In the genomic region with DNA sequence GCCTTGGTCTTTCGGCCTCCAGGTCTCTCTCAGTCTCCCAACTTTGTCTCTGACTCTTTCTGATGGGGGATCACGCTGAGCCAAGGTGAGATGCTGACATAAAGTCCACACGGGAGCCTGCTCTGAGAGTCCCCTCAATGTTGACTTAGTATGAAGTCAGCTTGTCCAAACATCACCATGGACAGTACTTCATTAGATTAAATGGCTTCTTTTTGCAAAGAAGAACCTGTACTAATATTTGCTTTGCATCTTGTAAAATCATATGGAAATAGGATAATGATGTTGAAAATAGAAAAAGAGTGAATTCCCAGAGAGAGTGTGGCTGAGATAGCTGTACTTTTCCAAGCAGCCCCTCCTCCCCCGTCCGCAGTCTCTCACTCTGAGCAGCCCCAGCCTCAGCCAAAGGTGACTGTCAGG, we compare ENCODE assay signal across 30 cellular contexts. TPM values are rescaled to one million over a fixed set of nuclear protein-coding genes. Genes with fewer than 3 reads are reported as not detected.
DNase-seq lines count a peak whose midpoint lies in the region; ATAC-seq, FAIRE-seq and TF ChIP-seq lines count a peak whose summit lies in the region.
"Had no signal": no experiment of that assay in that cellular context is flagged by ENCODE, and none has a peak within 500 bp of the region (broad histone marks: within the 10 kb centered on the region; RNA-seq: fewer than 3 reads in every experiment).

No MANE protein-coding gene starts in this region.

- TF ChIP-seq POLR2A in A549 (IDR thresholded peaks at IDR 0.05; ENCODE audit: low read length) (no peak), IMR-90 (IDR thresholded peaks at IDR 0.05; ENCODE audit: low read depth, low read length) (no peak)

- H3K4me1 ChIP-seq in A549 (peaks cover 50% of the 10 kb centered on the region), IMR-90 (ENCODE audit: control insufficient read depth, insufficient read depth, low read length) (peaks cover 6% of the 10 kb centered on the region)
- H3K4me1 ChIP-seq: parathyroid adenoma had no signal

- TF ChIP-seq EP300 in A549 (IDR thresholded peaks at IDR 0.05): peak in 1 of 2 experiments; percentile 43; a peak in 1 of 5 replicates

- peaks cover 5% of the 10 kb centered on the region; the same call in 1 of the 2 replicates for H3K9me1 ChIP-seq in IMR-90 (ENCODE audit: insufficient read depth, low read length)

- ATAC-seq in A549: peak; percentile 68 to 81
- ATAC-seq in IMR-90 (ENCODE audit: low read depth): no peak
- no peak for ATAC-seq in WTC11
- no peak for ATAC-seq in left colon
- ATAC-seq in HG02884 (IDR thresholded peaks at IDR 0.05; ENCODE audit: unreplicated experiment): no peak
- ATAC-seq: activated T-cell treated with anti-CD3 and anti-CD28 coated beads, Interleukin-2, amount 50 U/mL, for 4 hours had no signal

- dilution Hi-C loops in IMR-90 (cut with HindIII; ENCODE audit: low sequenced_read_pairs, unreplicated experiment): no loop called here

- in situ Hi-C loops in IMR-90 (cut with MboI; ENCODE audit: low sequenced_read_pairs): no loop called here

- TF ChIP-seq CTCF in A549 (IDR thresholded peaks at IDR 0.05) (no peak), IMR-90 (conservative IDR thresholded peaks at IDR 0.05; ENCODE audit: low read depth, low read length) (no peak), WTC11 (IDR thresholded peaks at IDR 0.05) (no peak)

- TF ChIP-seq RAD21 in A549 (conservative IDR thresholded peaks at IDR 0.05 in 1 of 2, IDR thresholded peaks at IDR 0.05 in 1 of 2) (peak in 1 of 2 experiments; percentile 40; a peak in 2 of 5 replicates), IMR-90 (IDR thresholded peaks at IDR 0.05; ENCODE audit: low read length) (no peak)

- H3K56ac ChIP-seq in IMR-90 (ENCODE audit: extremely low read depth, insufficient read depth, low read length): no peak overlapping the region

- H2AK9ac ChIP-seq in IMR-90 (replicated peaks; ENCODE audit: low read depth, low read length, poor library complexity): no peak overlapping the region

- no peaks in the 10 kb centered on the region; a peak in 1 of 4 replicates for H3K79me1 ChIP-seq in IMR-90 (ENCODE audit: low read depth in 1 of 2, low read length in 2 of 2)

- no peaks in the 10 kb centered on the region for H3K27me3 Mint-ChIP-seq in WTC11 (ENCODE audit: low read depth)

- H3K27me3 ChIP-seq in IMR-90 (ENCODE audit: control insufficient read depth, insufficient read depth, low read length): no peaks in the 10 kb centered on the region
- H3K27me3 ChIP-seq: ascending aorta, neural progenitor cell, suprapubic skin, upper lobe of left lung had no signal

- no peaks in the 10 kb centered on the region for H4K20me1 ChIP-seq in IMR-90 (ENCODE audit: insufficient read depth, low read length)

- peak overlapping the region; percentile 26; the same call in 1 of the 2 replicates for H2BK120ac ChIP-seq in IMR-90 (ENCODE audit: low read depth, low read length)

- no peak overlapping the region for H3K27ac Mint-ChIP-seq in WTC11
- H3K27ac Mint-ChIP-seq: CD8-positive, alpha-beta memory T cell; neural progenitor cell had no signal

- intact Hi-C loops in IMR-90 (cut with micrococcal nuclease): no loop called here
- intact Hi-C loops in left colon (cut with DNase I, micrococcal nuclease): no loop called here

- H4K91ac ChIP-seq in IMR-90 (ENCODE audit: insufficient read depth, low read depth, low read length): peak overlapping the region; percentile 32; the same call in 1 of the 2 replicates

- H2BK20ac ChIP-seq in IMR-90 (ENCODE audit: low read depth, low read length): no peak overlapping the region

- peaks cover 5% of the 10 kb centered on the region for H3K4me1 Mint-ChIP-seq in WTC11
- H3K4me1 Mint-ChIP-seq: CD8-positive, alpha-beta memory T cell had no signal

- POLR2A ChIA-PET in A549 (lab: Yijun Ruan, JAX) (interaction anchor here (0.8 kb wide), 1 partner anchor 77 kb away, joined by 3 read pairs; no protein-coding TSS in a partner anchor), IMR-90 (lab: Charles Lee; ENCODE audit: unreplicated experiment) (interaction anchor here (0.6 kb wide), 1 partner anchor 57 kb away, joined by 3 read pairs; the partner anchor contains the start of gene SIAH1), WTC11 (lab: Charles Lee) (no interaction called here)

- H3K4me3 Mint-ChIP-seq in WTC11: no peak overlapping the region
- H3K4me3 Mint-ChIP-seq: activated T-cell treated with anti-CD3 and anti-CD28 coated beads, Interleukin-2, amount 50 U/mL, for 4 hours; CD8-positive, alpha-beta memory T cell; neural progenitor cell had no signal

- H2BK15ac ChIP-seq in IMR-90 (ENCODE audit: low read depth, low read length): no peak overlapping the region

- H3K27ac ChIP-seq in A549 (peak overlapping the region; percentile 72), IMR-90 (ENCODE audit: insufficient read depth, low read length) (no peak overlapping the region)
- H3K27ac ChIP-seq: ascending aorta, coronary artery, neural progenitor cell, parathyroid adenoma, skin epidermis, suprapubic skin, upper lobe of left lung had no signal

- DNase-seq in A549 (ENCODE audit: low read depth in 1 of 2, low spot score in 1 of 2): peak; percentile 59 to 84
- DNase-seq in IMR-90: no peak
- DNase-seq in NCI-H748 (lab: John Stamatoyannopoulos, UW; ENCODE audit: unreplicated experiment): peak; percentile 76
- no peak for DNase-seq in WTC11 (ENCODE audit: low spot score)
- DNase-seq in activated T-cell treated with anti-CD3 and anti-CD28 coated beads for 4 hours: no peak
- no peak for DNase-seq in left colon
- DNase-seq in iPS-NIHi7 (ENCODE audit: extremely low spot score): no peak
- DNase-seq: activated gamma-delta T cell treated with Interleukin-2 at 50 U/mL for 16 hours; activated T-cell treated with anti-CD3 and anti-CD28 coated beads, Interleukin-2, amount 50 U/mL, for 4 hours; CD8-positive, alpha-beta memory T cell; effector memory CD4-positive, alpha-beta T cell; glutamatergic neuron; H7; Karpas-422; NCI-H1694; NCI-H524; retina; RPMI8226; stimulated activated naive CD4-positive, alpha-beta T cell; upper lobe of left lung had no signal

- no peak overlapping the region for H3K18ac ChIP-seq in IMR-90 (ENCODE audit: low read depth, low read length)

- no peaks in the 10 kb centered on the region for H3K9me3 Mint-ChIP-seq in WTC11
- H3K9me3 Mint-ChIP-seq: activated T-cell treated with anti-CD3 and anti-CD28 coated beads, Interleukin-2, amount 50 U/mL, for 4 hours; CD8-positive, alpha-beta memory T cell; neural progenitor cell had no signal

- WGBS in A549 (ENCODE audit: missing lambda C conversion rate): 4% methylated on average over 5 of the region's 5 CpGs
- WGBS in IMR-90 (ENCODE audit: extremely low coverage in 2 of 2, insufficient read length in 1 of 2), 2 experiments: 90% methylated on average over 2 of the region's 5 CpGs; no CpG with 5 or more reads in 1 of the 2 experiments

- H4K5ac ChIP-seq in IMR-90 (ENCODE audit: low read depth, low read length): no peak overlapping the region

- no peak overlapping the region for H4K8ac ChIP-seq in IMR-90 (ENCODE audit: low read depth in 2 of 2, low read length in 2 of 2)

- FAIRE-seq in A549 (lab: Jason Lieb, UNC): no peak
- FAIRE-seq: A204.1, GM12892, keratinocyte had no signal

- H3K4me2 ChIP-seq in A549 (peak overlapping the region; percentile 57), IMR-90 (ENCODE audit: low read depth, low read length) (no peak overlapping the region)
- H3K4me2 ChIP-seq: neural progenitor cell had no signal

- no peak overlapping the region for H3K14ac ChIP-seq in IMR-90 (replicated peaks; ENCODE audit: low read depth, low read length)

- CTCF ChIA-PET in A549 (lab: Yijun Ruan, JAX) (interaction anchor here (0.6 to 1.4 kb wide), 3 partner anchors 10 to 188 kb away, joined by 3 read pairs; no protein-coding TSS in a partner anchor), IMR-90 (lab: Yijun Ruan, JAX) (no interaction called here), WTC11 (lab: Charles Lee) (interaction anchor here (0.6 to 1.2 kb wide), 2 partner anchors 56 to 114 kb away, joined by 3 to 5 read pairs; partner anchors contain the start of gene SIAH1)

- H3K4ac ChIP-seq in IMR-90 (ENCODE audit: low read depth, low read length): no peak overlapping the region

- BruUV-seq in IMR-90 (replicated peaks; lab: Mats Ljungman, UMichigan): no TSS peak

- H2AK5ac ChIP-seq in IMR-90 (ENCODE audit: low read depth, low read length): 0 out of 2 replicates have a peak overlapping the region, but pooled peaks have one; percentile 13

- no peak overlapping the region for H2BK5ac ChIP-seq in IMR-90 (ENCODE audit: low read depth, low read length, poor library complexity, severe bottlenecking)

- H3K9me3 ChIP-seq in A549: no peaks in the 10 kb centered on the region
- no peaks in the 10 kb centered on the region for H3K9me3 ChIP-seq in IMR-90 (ENCODE audit: control insufficient read depth, insufficient read depth, low read length)
- H3K9me3 ChIP-seq: ascending aorta, suprapubic skin, upper lobe of left lung had no signal

- 0 out of 2 replicates have a peak overlapping the region, but pooled peaks have one; percentile 7 for H3K23ac ChIP-seq in IMR-90 (ENCODE audit: low read depth, low read length)

- no peak overlapping the region for H3K4me3 ChIP-seq in A549
- H3K4me3 ChIP-seq in IMR-90 (ENCODE audit: insufficient read depth, low read depth, low read length): no peak overlapping the region
- H3K4me3 ChIP-seq: ascending aorta, coronary artery, neural progenitor cell, skin epidermis, suprapubic skin, upper lobe of left lung had no signal

- no peak overlapping the region for H3K9ac ChIP-seq in IMR-90 (ENCODE audit: low read depth, low read length)
- H3K9ac ChIP-seq: neural progenitor cell, parathyroid adenoma had no signal

- no peaks in the 10 kb centered on the region for H3K36me3 ChIP-seq in IMR-90 (ENCODE audit: control insufficient read depth, insufficient read depth, low read length)
- H3K36me3 ChIP-seq: ascending aorta, neural progenitor cell, suprapubic skin, upper lobe of left lung had no signal

- no peaks in the 10 kb centered on the region for H3K36me3 Mint-ChIP-seq in WTC11
- H3K36me3 Mint-ChIP-seq: CD8-positive, alpha-beta memory T cell; neural progenitor cell had no signal

- peak overlapping the region; percentile 59 for H2AFZ ChIP-seq in IMR-90 (replicated peaks; ENCODE audit: low read length, poor library complexity)
- H2AFZ ChIP-seq: neural progenitor cell, parathyroid adenoma had no signal

TF ChIP-seq in WTC11, 78 proteins besides CTCF, POLR2A, EP300 and RAD21 (continues in another document):
- TF ChIP-seq GABPB1 (CRISPR knock-in tag; IDR thresholded peaks at IDR 0.05) (peak; percentile 74; the same call in 1 of the 2 replicates), ZNF416 (CRISPR knock-in tag; IDR thresholded peaks at IDR 0.05) (no peak)

RNA-seq across cellular contexts. Expression of gene SIAH1, which starts 56.7 kb away (rescaled TPM):
- polyA plus RNA-seq in A549 (2011; rRNA removed) (28.5 and 30.0 TPM in 2 replicates), A549 (2017; fragmentation: RNase III; extraction: RNeasy Plus Mini Kit Qiagen cat#74134 plus additional on column Dnase treatment) (12.0 to 13.6 TPM (median 13.3 TPM) in 3 replicates), IMR-90 (2012; rRNA removed) (8.8 and 10.3 TPM in 2 replicates)
- 13.3 and 16.8 TPM in 2 replicates for polyA plus RNA-seq in A549 (2012; cell fraction: cytosol; rRNA removed)
- 16.9 and 26.7 TPM in 2 replicates for polyA plus RNA-seq in A549 (2012; cell fraction: nucleus; rRNA removed)
- polyA minus RNA-seq in A549 (2011; rRNA and poly(A)+ RNA removed): 29.1 and 42.6 TPM in 2 replicates
- total RNA-seq in IMR-90 (2012; rRNA removed) (16.9 and 17.7 TPM in 2 replicates), WTC11 (2021) (27.0 to 29.9 TPM (median 28.0 TPM) in 3 replicates), left colon (10 to 100 TPM; 25.1 to 30.7 TPM)
- polyA plus RNA-seq in IMR-90 (2012; cell fraction: cytosol; rRNA removed): 6.3 and 10.9 TPM in 2 replicates
- 8.6 and 22.7 TPM in 2 replicates for polyA plus RNA-seq in IMR-90 (2012; cell fraction: nucleus; rRNA removed; ENCODE audit: low replicate concordance)

Comparison
In these comparisons a context has a peak if more than half of its experiments do, and no peak if none do; other contexts are left out.
1. ATAC-seq: peak in A549 (2 of 2); none in IMR-90 (single experiment), WTC11 (single experiment), left colon (single experiment) and HG02884 (single experiment).
2. DNase-seq: peak in A549 (2 of 2) and NCI-H748 (single experiment); none in IMR-90 (single experiment), WTC11 (single experiment), activated T-cell treated with anti-CD3 and anti-CD28 coated beads for 4 hours (single experiment), left colon (0 of 2) and iPS-NIHi7 (single experiment).
3. Of the 8 proteins assayed by ChIP-seq in both WTC11 and A549: peak only in WTC11: none; only in A549: JUN and MAX; in both: none; in neither: 6.